Comparison of ENCODE assay signal across 18 cellular contexts in the genomic region with DNA sequence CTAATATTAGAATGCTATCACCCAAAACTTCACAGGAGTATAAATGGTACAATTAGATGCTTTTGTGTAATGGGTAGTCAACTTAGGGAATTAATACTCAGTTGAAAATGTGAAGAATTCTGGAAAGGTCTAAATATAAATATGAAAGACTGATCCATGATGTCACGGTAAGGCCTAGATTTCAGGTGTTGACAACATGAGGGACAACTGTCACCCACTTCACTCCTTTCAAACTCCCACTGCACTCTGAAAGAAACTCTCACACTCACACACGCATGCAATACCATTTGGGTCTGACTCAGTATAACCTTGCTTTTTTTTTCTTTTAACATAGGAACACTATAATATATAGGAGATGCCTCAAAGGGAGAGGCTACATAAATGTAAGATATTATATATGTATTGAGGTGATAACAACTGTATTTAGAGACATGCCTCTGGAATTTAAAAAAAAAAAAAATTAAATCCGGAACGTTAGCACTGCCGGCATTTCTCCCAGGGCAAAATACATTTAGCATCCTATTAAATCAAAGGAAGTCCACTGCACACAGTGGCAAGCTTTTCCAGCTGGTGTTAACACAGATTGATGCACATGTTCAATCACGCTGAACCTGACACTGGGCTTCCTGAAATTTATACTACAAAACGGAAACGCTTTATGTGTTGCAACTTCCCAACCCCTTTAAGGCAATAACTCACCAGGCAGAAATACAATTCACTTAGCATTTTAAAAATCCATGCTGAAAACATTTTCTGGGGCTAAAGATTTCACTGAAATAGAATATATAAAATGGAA.
"Had no signal": no experiment of that assay in that cellular context is flagged by ENCODE, and none has a peak within 500 bp of the region (broad histone marks: within the 10 kb centered on the region; RNA-seq: fewer than 3 reads in every experiment).

No MANE protein-coding gene starts in this region.

- H3K36me3 ChIP-seq: adrenal gland had no signal

- H3K27me3 ChIP-seq: adrenal gland, sigmoid colon had no signal

- H3K4me3 ChIP-seq: adrenal gland, mucosa of descending colon, sigmoid colon had no signal

- H3K9me3 Mint-ChIP-seq: activated naive CD4-positive, alpha-beta T cell treated with anti-CD3 and anti-CD28 coated beads, Interleukin-2, amount 10 ng/mL, durations not matched to agents 7 days and 5 days; natural killer cell treated with Interleukin-12 subunit alpha and Interleukin-12 subunit beta and Interleukin-15 and Interleukin-18, amount 100 ng/mL, for 72 hours had no signal

- H3K4me3 Mint-ChIP-seq: activated CD4-positive, alpha-beta T cell treated with anti-CD3 and anti-CD28 coated beads, Interleukin-2, amount 10 ng/mL, durations not matched to agents 7 days and 5 days; activated naive CD4-positive, alpha-beta T cell treated with anti-CD3 and anti-CD28 coated beads, Interleukin-2, amount 10 ng/mL, durations not matched to agents 7 days and 5 days; natural killer cell treated with Interleukin-12 subunit alpha and Interleukin-12 subunit beta and Interleukin-15 and Interleukin-18, amount 100 ng/mL, for 72 hours; T-helper 1 cell treated with Interleukin-12 subunit alpha and Interleukin-12 subunit beta and Interleukin-4 antibody, amounts not matched to agents 30 μg/mL and 1 μg/mL, for 36 hours had no signal

- H3K4me1 ChIP-seq: adrenal gland, sigmoid colon had no signal

- H3K27me3 Mint-ChIP-seq: activated CD4-positive, alpha-beta T cell treated with anti-CD3 and anti-CD28 coated beads, Interleukin-2, amount 10 ng/mL, durations not matched to agents 7 days and 5 days; activated naive CD4-positive, alpha-beta T cell treated with anti-CD3 and anti-CD28 coated beads, Interleukin-2, amount 10 ng/mL, durations not matched to agents 7 days and 5 days; natural killer cell treated with Interleukin-12 subunit alpha and Interleukin-12 subunit beta and Interleukin-15 and Interleukin-18, amount 100 ng/mL, for 72 hours had no signal

- ATAC-seq: mucosa of descending colon; natural killer cell treated with Interleukin-12 subunit alpha and Interleukin-12 subunit beta and Interleukin-15 and Interleukin-18, amount 100 ng/mL, for 72 hours had no signal

- H3K27ac Mint-ChIP-seq: activated CD4-positive, alpha-beta T cell treated with anti-CD3 and anti-CD28 coated beads, Interleukin-2, amount 10 ng/mL, durations not matched to agents 7 days and 5 days; activated naive CD4-positive, alpha-beta T cell treated with anti-CD3 and anti-CD28 coated beads, Interleukin-2, amount 10 ng/mL, durations not matched to agents 7 days and 5 days; activated T-helper 2 cell treated with anti-CD3 and anti-CD28 coated beads, Interferon-gamma antibody, Interleukin-2, Interleukin-4, amounts not matched to agents 10 μg/mL and 5 μg/mL and 100 μg/mL, durations not matched to agents 14 hours and 24 hours and 36 hours; natural killer cell treated with Interleukin-12 subunit alpha and Interleukin-12 subunit beta and Interleukin-15 and Interleukin-18, amount 100 ng/mL, for 72 hours; progenitor cell of endocrine pancreas; T-helper 1 cell treated with Interleukin-12 subunit alpha and Interleukin-12 subunit beta and Interleukin-4 antibody, amounts not matched to agents 30 μg/mL and 1 μg/mL, for 36 hours had no signal

- H3K4me1 Mint-ChIP-seq: activated CD4-positive, alpha-beta T cell treated with anti-CD3 and anti-CD28 coated beads, Interleukin-2, amount 10 ng/mL, durations not matched to agents 7 days and 5 days; activated naive CD4-positive, alpha-beta T cell treated with anti-CD3 and anti-CD28 coated beads, Interleukin-2, amount 10 ng/mL, durations not matched to agents 7 days and 5 days had no signal

- H3K27ac ChIP-seq: adrenal gland, sigmoid colon had no signal

- H3K9me3 ChIP-seq: adrenal gland, mucosa of descending colon, sigmoid colon had no signal

- DNase-seq: activated CD4-positive, alpha-beta T cell treated with anti-CD3 and anti-CD28 coated beads, Interleukin-2, amount 10 ng/mL, durations not matched to agents 7 days and 5 days; activated CD4-positive, CD25-positive, alpha-beta regulatory T cell; activated naive CD4-positive, alpha-beta T cell treated with anti-CD3 and anti-CD28 coated beads, Interleukin-2, amount 10 ng/mL, durations not matched to agents 7 days and 5 days; activated T-cell treated with anti-CD3 and anti-CD28 coated beads for 4 hours; effector CD4-positive, alpha-beta T cell; hypothalamus; mammary epithelial cell; mucosa of descending colon; occipital lobe; sigmoid colon; stimulated activated naive CD4-positive, alpha-beta T cell; substantia nigra; trophoblast cell had no signal
